ENCODE assay signal across 11 cellular contexts in genomic region chr6:55545791-55546190, GRCh38. TPM values are rescaled to one million over a fixed set of nuclear protein-coding genes. Genes with fewer than 3 reads are reported as not detected.
"Had no signal": no experiment of that assay in that cellular context is flagged by ENCODE, and none has a peak within 500 bp of the region (broad histone marks: within the 10 kb centered on the region; RNA-seq: fewer than 3 reads in every experiment).

No MANE protein-coding gene starts in this region.

- H2AFZ ChIP-seq: GM23248, GM23338 had no signal

- DNase-seq: GM23248, GOT3, H7, H9, HCEC 1CT, HFFc6 had no signal

- H3K4me3 Mint-ChIP-seq: GM23338, H9, HFFc6 had no signal

- H3K4me1 Mint-ChIP-seq: GM23338, H9 had no signal

- H3K27ac Mint-ChIP-seq: GM23338, H9, HFFc6 had no signal

- H3K4me3 ChIP-seq: GM23248, GM23338, HAP-1 had no signal

- H3K4me2 ChIP-seq: GM23338 had no signal

- H3K9me3 Mint-ChIP-seq: GM23338, H9, HFFc6 had no signal

- H3K36me3 ChIP-seq: HAP-1 had no signal

- H3K4me1 ChIP-seq: HAP-1 had no signal

- H3K27ac ChIP-seq: GM23248 had no signal

- FAIRE-seq: H1, H54 had no signal

- H3K9me3 ChIP-seq: HAP-1 had no signal

- ATAC-seq: GM23338, HCT116 had no signal

RNA-seq across cellular contexts. Expression of gene HMGCLL1, which starts 33.2 kb away (rescaled TPM):
- total RNA-seq: GM23248, HFFc6 had no signal
- polyA plus RNA-seq: GM23248, GM23338 had no signal
